16 cellular contexts compared by ENCODE assay signal in the genomic region with DNA sequence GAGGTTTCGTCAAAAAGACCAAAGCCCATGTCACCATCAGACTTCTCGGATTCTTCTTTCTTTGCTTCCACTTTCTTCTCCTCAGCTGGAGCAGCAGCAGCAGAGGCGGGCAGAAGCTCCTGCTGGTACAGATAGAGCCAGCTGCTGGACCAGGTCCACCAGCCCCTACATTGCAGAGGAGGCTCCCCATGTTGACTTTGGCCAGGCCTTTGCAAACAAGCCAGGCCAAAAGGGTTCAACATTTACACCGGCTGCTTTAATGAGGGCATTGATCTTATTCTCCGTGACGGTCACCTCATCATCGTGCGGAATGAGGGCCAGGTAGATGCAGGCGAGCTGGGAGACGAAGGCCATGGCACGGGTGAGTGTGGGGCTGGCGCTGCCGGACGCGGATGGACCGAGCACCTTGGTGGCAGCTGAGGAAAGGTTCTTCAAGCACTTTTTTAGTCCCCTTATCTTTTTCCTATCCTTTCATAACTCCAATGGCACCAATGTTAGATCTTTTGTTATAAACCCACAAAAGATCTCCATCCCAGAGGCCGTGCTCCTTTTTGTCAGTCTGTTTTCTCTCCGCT.
"Had no signal": no experiment of that assay in that cellular context is flagged by ENCODE, and none has a peak within 500 bp of the region (broad histone marks: within the 10 kb centered on the region; RNA-seq: fewer than 3 reads in every experiment).

No MANE protein-coding gene starts in this region.

- H3K27me3 Mint-ChIP-seq: activated CD8-positive, alpha-beta memory T cell treated with anti-CD3 and anti-CD28 coated beads, Interleukin-2, amount 10 ng/mL, durations not matched to agents 7 days and 5 days; T-helper 17 cell had no signal

- H3K4me1 ChIP-seq: ascending aorta, testis, upper lobe of right lung had no signal

- H3K4me1 Mint-ChIP-seq: activated CD8-positive, alpha-beta memory T cell treated with anti-CD3 and anti-CD28 coated beads, Interleukin-2, amount 10 ng/mL, durations not matched to agents 7 days and 5 days; T-helper 17 cell had no signal

- H3K9me3 ChIP-seq: ascending aorta, stomach, testis, upper lobe of right lung had no signal

- ATAC-seq: activated CD8-positive, alpha-beta memory T cell treated with anti-CD3 and anti-CD28 coated beads, Interleukin-2, amount 10 ng/mL, durations not matched to agents 7 days and 5 days; T-helper 17 cell; upper lobe of right lung had no signal

- FAIRE-seq: endometrium, islet of Langerhans had no signal

- DNase-seq: activated CD4-positive, alpha-beta T cell treated with anti-CD3 and anti-CD28 coated beads, Interleukin-2, amount 50 U/mL, for 48 hours; activated CD8-positive, alpha-beta memory T cell treated with anti-CD3 and anti-CD28 coated beads, Interleukin-2, amount 10 ng/mL, durations not matched to agents 7 days and 5 days; activated naive CD4-positive, alpha-beta T cell treated with anti-CD3 and anti-CD28 coated beads for 36 hours; activated T-cell treated with anti-CD3 and anti-CD28 coated beads, Interleukin-2, amount 50 U/mL, for 1 hour; stimulated activated CD4-positive, alpha-beta T cell treated with anti-CD3 and anti-CD28 coated beads, Interleukin-12 subunit alpha, Interleukin-12 subunit beta, amount 100 ng/mL, for 4 hours; stimulated activated CD4-positive, alpha-beta T cell treated with anti-CD3 and anti-CD28 coated beads, Interleukin-2, amount 100 ng/mL, for 24 hours; stomach; T-helper 17 cell; testis; upper lobe of right lung; WERI-Rb-1 had no signal

- H3K36me3 Mint-ChIP-seq: activated CD8-positive, alpha-beta memory T cell treated with anti-CD3 and anti-CD28 coated beads, Interleukin-2, amount 10 ng/mL, durations not matched to agents 7 days and 5 days had no signal

- H3K36me3 ChIP-seq: ascending aorta, cardiac muscle cell, stomach, upper lobe of right lung, WERI-Rb-1 had no signal

- H3K27ac ChIP-seq: ascending aorta, cardiac muscle cell, stomach, testis, upper lobe of right lung, WERI-Rb-1 had no signal

- H3K4me3 Mint-ChIP-seq: activated CD8-positive, alpha-beta memory T cell treated with anti-CD3 and anti-CD28 coated beads, Interleukin-2, amount 10 ng/mL, durations not matched to agents 7 days and 5 days; activated naive CD4-positive, alpha-beta T cell treated with anti-CD3 and anti-CD28 coated beads for 36 hours; T-helper 17 cell had no signal

- H3K4me3 ChIP-seq: ascending aorta, cardiac muscle cell, stomach, testis, upper lobe of right lung had no signal

- H3K27me3 ChIP-seq: ascending aorta, cardiac muscle cell, stomach, testis, upper lobe of right lung had no signal

- H3K27ac Mint-ChIP-seq: activated CD8-positive, alpha-beta memory T cell treated with anti-CD3 and anti-CD28 coated beads, Interleukin-2, amount 10 ng/mL, durations not matched to agents 7 days and 5 days; activated naive CD4-positive, alpha-beta T cell treated with anti-CD3 and anti-CD28 coated beads for 36 hours; activated T-helper 2 cell treated with anti-CD3 and anti-CD28 coated beads, Interferon-gamma antibody, Interleukin-2, Interleukin-4, amounts not matched to agents 10 μg/mL and 5 μg/mL and 100 μg/mL, durations not matched to agents 14 hours and 24 hours and 36 hours; T-helper 17 cell had no signal
